In genomic region chr3:196867155-196867506, GRCh38 we compare ENCODE assay signal across 1 cellular context.
TF ChIP-seq lines count a peak whose summit lies in the region.

No MANE protein-coding gene starts in this region.

TF ChIP-seq in GM12878, 131 proteins besides CTCF, POLR2A, EP300 and RAD21 (continued from another document):
- no peak for TF ChIP-seq CEBPZ (IDR thresholded peaks at IDR 0.05; ENCODE audit: low read depth, low read length)
